In the genomic region with DNA sequence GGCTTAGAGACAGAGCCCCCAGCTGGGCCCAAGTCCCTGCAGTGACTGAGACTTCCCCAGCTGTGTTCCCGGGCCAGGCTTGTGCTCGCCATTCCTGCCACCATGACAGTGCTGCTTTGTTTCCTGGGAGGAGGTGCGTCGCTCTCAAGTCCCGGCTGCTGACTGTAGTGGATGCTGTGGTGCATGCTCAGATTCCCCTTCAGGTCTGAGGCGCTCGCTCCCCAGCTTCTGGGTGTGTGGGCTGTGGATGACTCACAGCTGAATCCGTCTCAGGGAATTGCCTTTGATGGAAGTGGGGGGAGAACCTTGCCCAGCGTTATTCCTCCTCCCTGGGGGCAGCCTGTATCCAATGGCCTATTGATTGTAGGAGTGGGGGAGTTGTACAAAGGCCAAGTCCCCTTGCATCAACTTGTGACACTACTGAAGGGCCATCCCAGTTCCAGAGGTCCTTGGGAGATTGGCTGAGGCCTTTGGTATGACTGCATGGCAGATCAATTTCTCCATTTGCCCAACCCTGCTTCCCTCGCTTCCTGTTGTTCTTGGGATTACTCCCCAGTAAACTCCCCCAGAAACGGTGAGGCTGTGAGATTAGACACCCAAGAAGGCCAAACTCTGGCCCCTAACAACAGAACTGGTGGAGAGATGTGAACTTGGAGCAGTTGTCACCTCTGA, we compare ENCODE assay signal across 11 cellular contexts. TPM values are rescaled to one million over a fixed set of nuclear protein-coding genes. Genes with fewer than 3 reads are reported as not detected.
DNase-seq lines count a peak whose midpoint lies in the region; ATAC-seq and TF ChIP-seq lines count a peak whose summit lies in the region.
"Had no signal": no experiment of that assay in that cellular context is flagged by ENCODE, and none has a peak within 500 bp of the region (broad histone marks: within the 10 kb centered on the region; RNA-seq: fewer than 3 reads in every experiment).

No MANE protein-coding gene starts in this region.

- no peaks in the 10 kb centered on the region for H3K27me3 ChIP-seq in dorsolateral prefrontal cortex
- no peaks in the 10 kb centered on the region for H3K27me3 ChIP-seq in mesendoderm (ENCODE audit: insufficient read depth, low read length, poor library complexity)
- H3K27me3 ChIP-seq in ascending aorta = no peaks in the 10 kb centered on the region
- H3K27me3 ChIP-seq: ovary had no signal

- H3K4me3 ChIP-seq in dorsolateral prefrontal cortex (no peak overlapping the region), mesendoderm (ENCODE audit: low read length) (no peak overlapping the region), ascending aorta (no peak overlapping the region)
- H3K4me3 ChIP-seq: ovary had no signal

- ATAC-seq in HG02852 (IDR thresholded peaks at IDR 0.05; ENCODE audit: unreplicated experiment) (no peak), HG03571 (IDR thresholded peaks at IDR 0.05; ENCODE audit: unreplicated experiment) (no peak), omental fat pad (ENCODE audit: low FRiP score) (no peak)

- intact Hi-C loops in dorsolateral prefrontal cortex (cut with DNase I) = no loop called here
- intact Hi-C loops in ascending aorta (cut with DNase I) = no loop called here

- H3K18ac ChIP-seq in mesendoderm (ENCODE audit: low read length) = no peak overlapping the region

- H3K23ac ChIP-seq in mesendoderm (ENCODE audit: low read length) = no peak overlapping the region

- H3K4ac ChIP-seq in mesendoderm (ENCODE audit: low read depth, low read length) = no peak overlapping the region

- no peak overlapping the region for H2AK5ac ChIP-seq in mesendoderm (ENCODE audit: low read length)

- H4K5ac ChIP-seq in mesendoderm (ENCODE audit: low read length) = peak overlapping the region; percentile 47

- H3K56ac ChIP-seq in mesendoderm (ENCODE audit: low read length) = peak overlapping the region; percentile 61

- no CpG with 5 or more reads among the region's 11 CpGs for WGBS in mesendoderm (ENCODE audit: extremely low coverage, insufficient coverage, low lambda C conversion rate)

- H3K36me3 ChIP-seq in mesendoderm (ENCODE audit: control insufficient read depth, insufficient read depth, low read length) = no peaks in the 10 kb centered on the region
- no peaks in the 10 kb centered on the region for H3K36me3 ChIP-seq in ascending aorta
- H3K36me3 ChIP-seq: ovary had no signal

- no peaks in the 10 kb centered on the region for H3K79me1 ChIP-seq in mesendoderm (ENCODE audit: low read length)

- H2BK120ac ChIP-seq in mesendoderm (ENCODE audit: low read depth, low read length) = no peak overlapping the region

- H3K4me2 ChIP-seq in mesendoderm (ENCODE audit: low read length) = no peak overlapping the region

- H2BK15ac ChIP-seq in mesendoderm (replicated peaks; ENCODE audit: low read depth) = no peak overlapping the region

- H4K8ac ChIP-seq in mesendoderm (ENCODE audit: low read depth, low read length) = no peak overlapping the region

- H3K4me1 ChIP-seq in mesendoderm (ENCODE audit: control insufficient read depth, low read depth, low read length) = peaks cover 2% of the 10 kb centered on the region
- H3K4me1 ChIP-seq in ascending aorta = no peaks in the 10 kb centered on the region

- DNase-seq in Daoy (ENCODE audit: low read depth) (peak; percentile 96), NCI-H226 (peak; percentile 76), dorsolateral prefrontal cortex (peak in 7 of 10 donors; percentile 46 to 76 (median 65)), mesendoderm (peak; percentile 86), ascending aorta (ENCODE audit: low spot score in 2 of 2) (no peak), omental fat pad (ENCODE audit: low spot score) (no peak)
- DNase-seq: cortex of kidney, ovary had no signal

- no peak for TF ChIP-seq CTCF in dorsolateral prefrontal cortex (IDR thresholded peaks at IDR 0.05 in 54 of 56, conservative IDR thresholded peaks at IDR 0.05 in 2 of 56; ENCODE audit: low read depth in 1 of 56, partially characterized antibody in 56 of 56)
- no peak for TF ChIP-seq CTCF in ascending aorta (IDR thresholded peaks at IDR 0.05)
- no peak for TF ChIP-seq CTCF in omental fat pad (IDR thresholded peaks at IDR 0.05)

- H3K27ac ChIP-seq in dorsolateral prefrontal cortex = peak overlapping the region in 1 of 59 donors; percentile 29
- H3K27ac ChIP-seq in mesendoderm (ENCODE audit: low read depth, low read length) = no peak overlapping the region
- H3K27ac ChIP-seq in ascending aorta = no peak overlapping the region
- H3K27ac ChIP-seq: C4-2B, ovary had no signal

- H3K9me3 ChIP-seq in ascending aorta = no peaks in the 10 kb centered on the region
- H3K9me3 ChIP-seq: ovary had no signal

- H3K9ac ChIP-seq in mesendoderm (ENCODE audit: low read length) = no peak overlapping the region

- H3K79me2 ChIP-seq in mesendoderm (ENCODE audit: control insufficient read depth, insufficient read depth, low read length) = no peaks in the 10 kb centered on the region

- H2BK5ac ChIP-seq in mesendoderm (ENCODE audit: low read length) = peak overlapping the region; percentile 44

RNA-seq across cellular contexts. Expression of gene POU3F1, which starts 17.8 kb away (rescaled TPM):
- 1.1 and 3.7 TPM in 2 replicates for total RNA-seq in Daoy (2014; rRNA removed; shearing (Covaris generic))
- total RNA-seq in dorsolateral prefrontal cortex (1 to 10 TPM; 1.6 to 8.4 (median 4.4) TPM), ascending aorta (not detected), omental fat pad (under 1 TPM in 1 of 4 donors, not detected in 3; 0.19 TPM)
- 1.2 TPM for polyA plus RNA-seq in mesendoderm (2013, experiment 1 of 2)
- polyA plus RNA-seq in mesendoderm (2013, experiment 2 of 2) = 1.3 TPM

RNA-seq across cellular contexts. Expression of gene UTP11, which starts 51.8 kb away (rescaled TPM):
- total RNA-seq in Daoy (2014; rRNA removed; shearing (Covaris generic)) = 134 and 188 TPM in 2 replicates
- total RNA-seq in dorsolateral prefrontal cortex (10 to 100 TPM; 13.6 to 33.4 (median 24.4) TPM), ascending aorta (16.5 TPM), omental fat pad (10 to 100 TPM; 25.1 to 55.2 (median 30.4) TPM)
- polyA plus RNA-seq in mesendoderm (2013, experiment 1 of 2) = 93.2 TPM
- 90.6 TPM for polyA plus RNA-seq in mesendoderm (2013, experiment 2 of 2)

RNA-seq across cellular contexts. Expression of gene FHL3, which starts 59.1 kb away (rescaled TPM):
- total RNA-seq in Daoy (2014; rRNA removed; shearing (Covaris generic)) = 25.3 and 33.9 TPM in 2 replicates
- total RNA-seq in dorsolateral prefrontal cortex (10 to 100 TPM in 51 of 120 experiments, 1 to 10 TPM in 69; 5.8 to 18.5 (median 9.6) TPM), ascending aorta (60.1 TPM), omental fat pad (10 to 100 TPM in 3 of 4 donors, 1 to 10 TPM in 1; 9.2 to 27.6 (median 16.4) TPM)
- 100 TPM for polyA plus RNA-seq in mesendoderm (2013, experiment 1 of 2)
- 101 TPM for polyA plus RNA-seq in mesendoderm (2013, experiment 2 of 2)

Comparison
In these comparisons a context has a peak if more than half of its experiments do, and no peak if none do; other contexts are left out.
1. DNase-seq: peak in Daoy (single experiment), NCI-H226 (single experiment), dorsolateral prefrontal cortex (7 of 10) and mesendoderm (single experiment); none in ascending aorta (0 of 2) and omental fat pad (single experiment).